In genomic region chr17:705863-706262, GRCh38 we compare ENCODE assay signal across 2 cellular contexts.
TF ChIP-seq lines count a peak whose summit lies in the region.

No MANE protein-coding gene starts in this region.

TF ChIP-seq in liver, 16 proteins besides CTCF, POLR2A, EP300 and RAD21:
- no peak for TF ChIP-seq EGR1 (IDR thresholded peaks at IDR 0.05; ENCODE audit: low read depth in 2 of 2)
- TF ChIP-seq NR2F2 (IDR thresholded peaks at IDR 0.05), result peak; percentile 29
- no peak for TF ChIP-seq RXRA (IDR thresholded peaks at IDR 0.05)
- no peak for TF ChIP-seq MAX (IDR thresholded peaks at IDR 0.05)
- TF ChIP-seq HNF4G (IDR thresholded peaks at IDR 0.05), result no peak
- TF ChIP-seq REST (IDR thresholded peaks at IDR 0.05), result no peak
- no peak for TF ChIP-seq JUND (IDR thresholded peaks at IDR 0.05)
TF ChIP-seq in liver: peak in this region for 1.

TF ChIP-seq in HepG2, 621 proteins besides CTCF, POLR2A, EP300 and RAD21:
- TF ChIP-seq KDM5A (IDR thresholded peaks at IDR 0.05; ENCODE audit: borderline replicate concordance, low read length), result no peak
- TF ChIP-seq KAT8 (CRISPR knock-in tag; IDR thresholded peaks at IDR 0.05), result no peak
- TF ChIP-seq NRL (CRISPR knock-in tag; IDR thresholded peaks at IDR 0.05; ENCODE audit: borderline replicate concordance), result no peak
- TF ChIP-seq ERF (CRISPR knock-in tag; IDR thresholded peaks at IDR 0.05), result no peak
- TF ChIP-seq SOX13 (IDR thresholded peaks at IDR 0.05), result no peak
- TF ChIP-seq SOX13 (CRISPR knock-in tag; conservative IDR thresholded peaks at IDR 0.05 in 1 of 2, IDR thresholded peaks at IDR 0.05 in 1 of 2), result no peak
- no peak for TF ChIP-seq POGK (CRISPR knock-in tag; conservative IDR thresholded peaks at IDR 0.05)
- no peak for TF ChIP-seq ZBTB7A (CRISPR knock-in tag; IDR thresholded peaks at IDR 0.05)
- no peak for TF ChIP-seq RORA (CRISPR knock-in tag; IDR thresholded peaks at IDR 0.05)
- TF ChIP-seq ZNF547 (CRISPR knock-in tag; IDR thresholded peaks at IDR 0.05), result no peak
- no peak for TF ChIP-seq ZNF326 (CRISPR knock-in tag; IDR thresholded peaks at IDR 0.05; ENCODE audit: borderline replicate concordance)
- no peak for TF ChIP-seq ZNF10 (CRISPR knock-in tag; IDR thresholded peaks at IDR 0.05; ENCODE audit: borderline replicate concordance, low read depth)
- no peak for TF ChIP-seq BCLAF1 (IDR thresholded peaks at IDR 0.05)
- TF ChIP-seq RFX5 (IDR thresholded peaks at IDR 0.05; ENCODE audit: low read depth, low read length), result no peak
- TF ChIP-seq RBAK (CRISPR knock-in tag; IDR thresholded peaks at IDR 0.05), result no peak
- TF ChIP-seq ZNF513 (CRISPR knock-in tag; conservative IDR thresholded peaks at IDR 0.05), result no peak
- TF ChIP-seq RNF219 (CRISPR knock-in tag; IDR thresholded peaks at IDR 0.05), result no peak
- no peak for TF ChIP-seq ZMYM4 (CRISPR knock-in tag; IDR thresholded peaks at IDR 0.05)
- no peak for TF ChIP-seq BCL6 (CRISPR knock-in tag; IDR thresholded peaks at IDR 0.05)
- no peak for TF ChIP-seq MXD4 (CRISPR knock-in tag; IDR thresholded peaks at IDR 0.05)
- TF ChIP-seq MEIS2 (CRISPR knock-in tag; IDR thresholded peaks at IDR 0.05), result no peak
TF ChIP-seq in HepG2: peak in this region for 0.
